Comparison of ENCODE assay signal across 15 cellular contexts in the genomic region with DNA sequence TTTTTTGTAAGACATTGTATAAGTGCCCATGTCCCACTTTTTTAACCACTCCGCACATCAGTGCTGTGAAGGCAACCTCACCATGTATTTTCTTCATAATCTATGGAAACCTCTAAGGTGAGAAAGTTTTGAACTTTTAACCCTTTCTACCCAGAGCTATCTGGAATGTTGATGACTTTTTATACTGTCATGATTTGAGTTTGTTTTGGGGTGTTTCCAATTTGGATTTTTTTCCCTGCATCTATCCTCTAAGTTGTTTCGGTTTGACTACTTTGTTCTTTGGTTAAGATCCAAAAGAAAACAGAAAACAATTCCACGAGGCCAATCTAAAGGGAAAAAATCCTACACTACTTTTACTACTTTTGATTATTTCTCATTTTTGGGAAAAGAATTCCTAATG.
DNase-seq lines count a peak whose midpoint lies in the region; ATAC-seq and TF ChIP-seq lines count a peak whose summit lies in the region.
"Had no signal": no experiment of that assay in that cellular context is flagged by ENCODE, and none has a peak within 500 bp of the region (broad histone marks: within the 10 kb centered on the region; RNA-seq: fewer than 3 reads in every experiment).

No MANE protein-coding gene starts in this region.

- no peak overlapping the region for H2AFZ ChIP-seq in GM23248

- H3K27ac ChIP-seq in SJCRH30 (no peak overlapping the region), GM23248 (no peak overlapping the region)
- H3K27ac ChIP-seq: neutrophil had no signal

- no peak overlapping the region for H3K9ac ChIP-seq in GM23248

- H3K36me3 Mint-ChIP-seq in stimulated activated naive CD8-positive, alpha-beta T cell treated with anti-CD3 and anti-CD28 coated beads, Interleukin-15, Interleukin-2, amounts not matched to agents 100 ng/mL and 50 ng/mL, for 24 hours (ENCODE audit: low read depth), result peaks cover 70% of the 10 kb centered on the region

- H3K4me3 ChIP-seq in astrocyte of the cerebellum (ENCODE audit: low read depth, low read length) (no peak overlapping the region), SJCRH30 (no peak overlapping the region), GM23248 (no peak overlapping the region)
- H3K4me3 ChIP-seq: gastroesophageal sphincter had no signal

- no peaks in the 10 kb centered on the region for H3K27me3 ChIP-seq in SJCRH30
- no peaks in the 10 kb centered on the region for H3K27me3 ChIP-seq in GM23248 (replicated peaks; ENCODE audit: insufficient read depth)
- H3K27me3 ChIP-seq: gastroesophageal sphincter, neutrophil had no signal

- H3K9me3 Mint-ChIP-seq in stimulated activated naive CD8-positive, alpha-beta T cell treated with anti-CD3 and anti-CD28 coated beads, Interleukin-15, Interleukin-2, amounts not matched to agents 100 ng/mL and 50 ng/mL, for 24 hours, result no peaks in the 10 kb centered on the region

- no peaks in the 10 kb centered on the region for H3K9me2 ChIP-seq in GM23248 (ENCODE audit: insufficient read depth)

- no peak overlapping the region for H3K4me2 ChIP-seq in GM23248 (ENCODE audit: unreplicated experiment)

- H3K27ac Mint-ChIP-seq in stimulated activated naive CD8-positive, alpha-beta T cell treated with anti-CD3 and anti-CD28 coated beads, Interleukin-15, Interleukin-2, amounts not matched to agents 100 ng/mL and 50 ng/mL, for 24 hours, result peak overlapping the region; percentile 61

- H3F3A ChIP-seq in GM23248 (ENCODE audit: insufficient read depth), result no peaks in the 10 kb centered on the region

- H3K36me3 ChIP-seq in SJCRH30, result peaks cover 24% of the 10 kb centered on the region
- H3K36me3 ChIP-seq in GM23248 (ENCODE audit: low read depth), result no peaks in the 10 kb centered on the region

- H3K9me3 ChIP-seq in SJCRH30 (replicated peaks), result no peaks in the 10 kb centered on the region
- no peaks in the 10 kb centered on the region for H3K9me3 ChIP-seq in GM23248 (ENCODE audit: low read depth)
- H3K9me3 ChIP-seq: gastroesophageal sphincter, neutrophil had no signal

- H3K4me1 ChIP-seq in SJCRH30 (peaks cover 23% of the 10 kb centered on the region), GM23248 (ENCODE audit: insufficient read depth) (peaks cover 13% of the 10 kb centered on the region)

- no peak for DNase-seq in stimulated activated naive CD8-positive, alpha-beta T cell treated with anti-CD3 and anti-CD28 coated beads, Interleukin-15, Interleukin-2, amounts not matched to agents 100 U/mL and 50 U/mL, for 24 hours
- DNase-seq in astrocyte of the cerebellum (ENCODE audit: low read depth) (peak; percentile 32), fibroblast of the conjunctiva (ENCODE audit: low read depth) (peak; percentile 8), SJCRH30 (no peak), GM23248 (no peak), NCI-H524 treated with DMSO at 0.1 percent for 48 hours (lab: John Stamatoyannopoulos, UW) (no peak)
- DNase-seq: activated CD4-positive, alpha-beta T cell treated with anti-CD3 and anti-CD28 coated beads for 4 hours; COR-L47; left cardiac atrium; NCI-H1694; NK-92 treated with Interleukin-12 subunit alpha and Interleukin-12 subunit beta, amount 100 ng/mL, for 24 hours; stimulated activated naive CD4-positive, alpha-beta T cell treated with Interleukin-2 at 50 U/mL for 16 hours had no signal

- H3K4me3 Mint-ChIP-seq in stimulated activated naive CD8-positive, alpha-beta T cell treated with anti-CD3 and anti-CD28 coated beads, Interleukin-15, Interleukin-2, amounts not matched to agents 100 ng/mL and 50 ng/mL, for 24 hours, result no peak overlapping the region

- in situ Hi-C loops in astrocyte of the cerebellum (cut with HindIII; ENCODE audit: low sequenced_read_pairs) (no loop called here), GM23248 (cut with MboI) (no loop called here)

- ATAC-seq in stimulated activated naive CD8-positive, alpha-beta T cell treated with anti-CD3 and anti-CD28 coated beads, Interleukin-15, Interleukin-2, amounts not matched to agents 100 U/mL and 50 U/mL, for 24 hours, result no peak
- ATAC-seq: gastroesophageal sphincter, left cardiac atrium had no signal

- 42 to 52% methylated on average over 3 of the region's 3 CpGs for WGBS in GM23248 (ENCODE audit: low coverage in 1 of 2, low lambda C conversion rate in 2 of 2, missing lambda C conversion rate in 2 of 2), 2 experiments

- H3K27me3 Mint-ChIP-seq in stimulated activated naive CD8-positive, alpha-beta T cell treated with anti-CD3 and anti-CD28 coated beads, Interleukin-15, Interleukin-2, amounts not matched to agents 100 ng/mL and 50 ng/mL, for 24 hours, result no peaks in the 10 kb centered on the region

- H3K79me2 ChIP-seq in GM23248 (ENCODE audit: insufficient read depth), result no peaks in the 10 kb centered on the region

- no peaks in the 10 kb centered on the region for H4K20me1 ChIP-seq in GM23248 (ENCODE audit: insufficient read depth)

- H3K4me1 Mint-ChIP-seq in stimulated activated naive CD8-positive, alpha-beta T cell treated with anti-CD3 and anti-CD28 coated beads, Interleukin-15, Interleukin-2, amounts not matched to agents 100 ng/mL and 50 ng/mL, for 24 hours (ENCODE audit: low read depth), result peaks cover 60% of the 10 kb centered on the region

- no peak for TF ChIP-seq CTCF in astrocyte of the cerebellum (IDR thresholded peaks at IDR 0.05; ENCODE audit: low read depth, low read length, missing control alignments)

Comparison
In these comparisons a context has a peak if more than half of its experiments do, and no peak if none do; other contexts are left out.
1. DNase-seq: peak in astrocyte of the cerebellum (single experiment) and fibroblast of the conjunctiva (single experiment); none in stimulated activated naive CD8-positive, alpha-beta T cell treated with anti-CD3 and anti-CD28 coated beads, Interleukin-15, Interleukin-2, amounts not matched to agents 100 U/mL and 50 U/mL, for 24 hours (single experiment), SJCRH30 (0 of 2), GM23248 (single experiment) and NCI-H524 treated with DMSO at 0.1 percent for 48 hours (single experiment).